8 cellular contexts compared by ENCODE assay signal in the genomic region with DNA sequence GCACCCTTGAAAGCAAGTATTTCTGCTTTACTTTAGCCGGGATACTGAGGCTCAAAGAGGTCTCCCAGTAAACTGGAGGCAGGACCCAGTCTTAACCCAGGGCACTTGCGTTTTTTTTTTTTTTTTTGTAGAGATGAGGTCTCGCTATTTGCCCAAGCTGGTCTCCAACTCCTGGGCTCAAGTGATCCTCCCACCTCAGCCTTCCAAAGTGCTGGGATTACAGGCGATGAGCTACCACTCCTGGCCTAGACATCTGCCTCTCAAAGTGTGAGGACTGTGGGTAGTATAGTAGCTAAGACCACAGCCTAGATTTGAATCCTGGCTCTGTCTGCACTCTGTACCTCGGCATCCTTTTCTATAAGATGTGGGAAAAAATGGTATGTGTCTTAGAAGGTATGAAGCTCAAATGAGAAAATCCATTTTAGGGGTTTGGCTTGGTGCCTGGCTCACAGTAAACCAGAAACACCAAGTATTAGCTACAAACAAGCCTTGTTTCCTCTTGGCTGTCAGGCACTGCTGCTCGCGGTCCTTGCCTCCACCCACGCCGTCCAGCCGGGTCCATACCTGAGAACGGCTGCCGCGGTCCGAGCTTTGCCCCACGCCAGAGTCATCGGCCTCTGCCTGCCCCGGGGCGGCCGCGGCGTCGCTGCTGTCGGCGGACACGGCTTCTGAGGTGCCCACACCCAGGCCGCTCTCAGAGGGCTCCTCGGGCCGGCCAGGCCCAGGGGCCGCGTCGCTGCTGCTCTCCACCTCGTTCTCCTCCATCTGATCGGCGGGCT. TPM values are rescaled to one million over a fixed set of nuclear protein-coding genes. Genes with fewer than 3 reads are reported as not detected.
DNase-seq lines count a peak whose midpoint lies in the region; ATAC-seq and TF ChIP-seq lines count a peak whose summit lies in the region.

No MANE protein-coding gene starts in this region.

- peak overlapping the region; percentile 84 for H3K4me3 Mint-ChIP-seq in endodermal cell

- H3K36me3 Mint-ChIP-seq in endodermal cell (ENCODE audit: low read depth) = peaks cover 15% of the 10 kb centered on the region

- peaks cover 11% of the 10 kb centered on the region for H3K4me1 Mint-ChIP-seq in endodermal cell

- peaks cover under 1% of the 10 kb centered on the region for H3K27me3 Mint-ChIP-seq in endodermal cell (ENCODE audit: insufficient read depth)

- H3K9ac ChIP-seq in BLaER1 (peak overlapping the region; percentile 100), endodermal cell (ENCODE audit: extremely low read depth, low read length, poor library complexity, severe bottlenecking) (peak overlapping the region; percentile 100), muscle layer of colon (ENCODE audit: low read length) (peak overlapping the region; percentile 90)

- H3K36me3 ChIP-seq in BLaER1 (peaks cover 37% of the 10 kb centered on the region), SJCRH30 (peaks cover 12% of the 10 kb centered on the region), endodermal cell (ENCODE audit: control insufficient read depth, insufficient read depth, low read length) (peaks cover 31% of the 10 kb centered on the region), muscle layer of colon (ENCODE audit: insufficient read depth, low read length) (peaks cover 32% of the 10 kb centered on the region)

- H3K27me3 ChIP-seq in BLaER1 (no peaks in the 10 kb centered on the region), SJCRH30 (no peaks in the 10 kb centered on the region), endodermal cell (ENCODE audit: control insufficient read depth, insufficient read depth, low read length, poor library complexity, severe bottlenecking) (no peaks in the 10 kb centered on the region), muscle layer of colon (ENCODE audit: control insufficient read depth in 1 of 2, insufficient read depth in 2 of 2, low read length in 2 of 2) (no peaks in the 10 kb centered on the region)

- no peaks in the 10 kb centered on the region for H3K9me3 ChIP-seq in BLaER1
- no peaks in the 10 kb centered on the region for H3K9me3 ChIP-seq in SJCRH30 (replicated peaks)
- H3K9me3 ChIP-seq in endodermal cell (ENCODE audit: control insufficient read depth, low read length) = no peaks in the 10 kb centered on the region
- no peaks in the 10 kb centered on the region for H3K9me3 ChIP-seq in muscle layer of colon (ENCODE audit: low read length)

- H3K4me1 ChIP-seq in BLaER1 = peaks cover 33% of the 10 kb centered on the region
- peaks cover 4% of the 10 kb centered on the region; the same call in 1 of the 2 replicates for H3K4me1 ChIP-seq in SJCRH30
- H3K4me1 ChIP-seq in endodermal cell (ENCODE audit: control insufficient read depth, insufficient read depth, low read length) = peaks cover 3% of the 10 kb centered on the region
- H3K4me1 ChIP-seq in muscle layer of colon (ENCODE audit: insufficient read depth, low read length) = peaks cover 20% of the 10 kb centered on the region

- peak; percentile 9 for ATAC-seq in GM21381 (IDR thresholded peaks at IDR 0.05; ENCODE audit: unreplicated experiment)
- no peak for ATAC-seq in GM18868 (IDR thresholded peaks at IDR 0.05; ENCODE audit: unreplicated experiment)

- TF ChIP-seq CTCF in endodermal cell (conservative IDR thresholded peaks at IDR 0.05) = no peak

- H4K20me1 ChIP-seq in BLaER1 = peaks cover 19% of the 10 kb centered on the region

- H3K27ac Mint-ChIP-seq in endodermal cell = peak overlapping the region; percentile 68

- peak overlapping the region; percentile 97 for H3K4me2 ChIP-seq in BLaER1

- DNase-seq in SJCRH30 (no peak), endodermal cell (peak; percentile 58), 8988T (no peak), dedifferentiated amniotic fluid mesenchymal stem cell (ENCODE audit: extremely low spot score) (no peak)

- H3K9me3 Mint-ChIP-seq in endodermal cell = no peaks in the 10 kb centered on the region

- H3K27ac ChIP-seq in BLaER1 (peak overlapping the region; percentile 100), SJCRH30 (peak overlapping the region; percentile 100), endodermal cell (ENCODE audit: low read depth, low read length) (no peak overlapping the region), muscle layer of colon (ENCODE audit: low read depth, low read length) (peak overlapping the region; percentile 90)

- 64 to 75% methylated on average over 28 to 34 of the region's 34 CpGs for WGBS in endodermal cell (ENCODE audit: insufficient coverage in 1 of 2, insufficient read length in 1 of 2), 2 experiments

- peak overlapping the region; percentile 85 for H3K4me3 ChIP-seq in BLaER1
- peak overlapping the region; percentile 90 for H3K4me3 ChIP-seq in SJCRH30
- peak overlapping the region; percentile 96 for H3K4me3 ChIP-seq in endodermal cell (ENCODE audit: low read length)
- H3K4me3 ChIP-seq in muscle layer of colon (ENCODE audit: low read depth in 1 of 2, low read length in 2 of 2) = peak overlapping the region; percentile 73 to 97

RNA-seq across cellular contexts. Expression of gene ZNF335, which starts 1.2 kb away (rescaled TPM):
- 12.5 and 14.2 TPM in 2 replicates for total RNA-seq in SJCRH30 (2014; rRNA removed; shearing (Covaris generic))
- total RNA-seq in endodermal cell = 10 to 100 TPM; 18.3 to 21.0 TPM
- polyA plus RNA-seq in endodermal cell (2013, experiment 1 of 2) = 14.5 TPM
- 12.8 TPM for polyA plus RNA-seq in endodermal cell (2013, experiment 2 of 2)

RNA-seq across cellular contexts. Expression of gene PCIF1, which starts 36.4 kb away (rescaled TPM):
- total RNA-seq in SJCRH30 (2014; rRNA removed; shearing (Covaris generic)) = 20.6 and 21.7 TPM in 2 replicates
- total RNA-seq in endodermal cell = 10 to 100 TPM; 22.0 to 34.5 TPM
- polyA plus RNA-seq in endodermal cell (2013, experiment 1 of 2) = 40.7 TPM
- 37.1 TPM for polyA plus RNA-seq in endodermal cell (2013, experiment 2 of 2)

RNA-seq across cellular contexts. Expression of gene MMP9, which starts 37.9 kb away (rescaled TPM):
- 0.06 TPM in 1 of 2 replicates, not detected in the other for total RNA-seq in SJCRH30 (2014; rRNA removed; shearing (Covaris generic))
- total RNA-seq in endodermal cell = under 1 TPM; 0.15 to 0.29 TPM
- 0.32 TPM for polyA plus RNA-seq in endodermal cell (2013, experiment 1 of 2)
- polyA plus RNA-seq in endodermal cell (2013, experiment 2 of 2) = 0.83 TPM

RNA-seq across cellular contexts. Expression of gene SLC12A5, which starts 58.2 kb away (rescaled TPM):
- total RNA-seq in SJCRH30 (2014; rRNA removed; shearing (Covaris generic)) = 3.8 and 8.6 TPM in 2 replicates
- 10 to 100 TPM in 1 of 2 donors, 1 to 10 TPM in 1; 5.7 to 10.2 TPM for total RNA-seq in endodermal cell
- polyA plus RNA-seq in endodermal cell (2013, experiment 1 of 2) = 7.2 TPM
- 7.4 TPM for polyA plus RNA-seq in endodermal cell (2013, experiment 2 of 2)

RNA-seq across cellular contexts. Expression of gene PLTP, which starts 58.9 kb away (rescaled TPM):
- 14.5 and 15.6 TPM in 2 replicates for total RNA-seq in SJCRH30 (2014; rRNA removed; shearing (Covaris generic))
- 100 to 1,000 TPM in 1 of 2 donors, 10 to 100 TPM in 1; 92.1 to 123 TPM for total RNA-seq in endodermal cell
- polyA plus RNA-seq in endodermal cell (2013, experiment 1 of 2) = 92.8 TPM
- 82.3 TPM for polyA plus RNA-seq in endodermal cell (2013, experiment 2 of 2)
